1 cellular context compared by ENCODE assay signal in genomic region chr7:27745064-27745583, GRCh38.
TF ChIP-seq lines count a peak whose summit lies in the region.

No MANE protein-coding gene starts in this region.

TF ChIP-seq in K562, 482 proteins besides CTCF, POLR2A, EP300 and RAD21 (continued from another document):
- TF ChIP-seq PRDM10 (IDR thresholded peaks at IDR 0.05; ENCODE audit: partially characterized antibody) (peak; percentile 17), CC2D1A (IDR thresholded peaks at IDR 0.05) (0 out of 2 replicates have a peak, but pooled peaks have one; percentile 36), MAZ (CRISPR knock-in tag; conservative IDR thresholded peaks at IDR 0.05 in 1 of 2, IDR thresholded peaks at IDR 0.05 in 1 of 2) (peak in 1 of 2 experiments; percentile 37; a peak in 1 of 4 replicates), NFE2L1 (tag; IDR thresholded peaks at IDR 0.05; ENCODE audit: borderline replicate concordance, low read depth) (peak; percentile 71), MAFF (IDR thresholded peaks at IDR 0.05; ENCODE audit: low read length) (peak; percentile 84), BHLHE40 (IDR thresholded peaks at IDR 0.05; ENCODE audit: low read length) (peak; percentile 83), CBFA2T3 (IDR thresholded peaks at IDR 0.05) (0 out of 2 replicates have a peak, but pooled peaks have one; percentile 12), C11orf30 (IDR thresholded peaks at IDR 0.05; ENCODE audit: low read depth) (peak; percentile 86), ZNF316 (IDR thresholded peaks at IDR 0.05) (peak; percentile 89), FOXA3 (CRISPR knock-in tag; conservative IDR thresholded peaks at IDR 0.05 in 1 of 2, IDR thresholded peaks at IDR 0.05 in 1 of 2) (no peak), FIP1L1 (IDR thresholded peaks at IDR 0.05; ENCODE audit: low read depth, low read length, poor library complexity, severe bottlenecking) (no peak), NFE2 (IDR thresholded peaks at IDR 0.05; ENCODE audit: low read depth) (peak; percentile 94), MNT (conservative IDR thresholded peaks at IDR 0.05) (0 out of 4 replicates have a peak, but pooled peaks of 1 of the 2 experiments have one; percentile 27), L3MBTL2 (IDR thresholded peaks at IDR 0.05) (no peak), RCOR1 (IDR thresholded peaks at IDR 0.05; ENCODE audit: borderline replicate concordance in 1 of 2, low read depth in 2 of 2, low read length in 2 of 2) (peak in 1 of 2 experiments; percentile 57; a peak in 1 of 4 replicates), MAFK (IDR thresholded peaks at IDR 0.05; ENCODE audit: low read length) (peak; percentile 71), ZNF143 (CRISPR knock-in tag; IDR thresholded peaks at IDR 0.05) (no peak), CHD2 (IDR thresholded peaks at IDR 0.05; ENCODE audit: low read depth, low read length) (0 out of 2 replicates have a peak, but pooled peaks have one; percentile 11), SREBF1 (IDR thresholded peaks at IDR 0.05; ENCODE audit: borderline replicate concordance, low read depth, low read length) (no peak), MTA3 (IDR thresholded peaks at IDR 0.05; ENCODE audit: borderline replicate concordance) (no peak), ESRRA (IDR thresholded peaks at IDR 0.05; ENCODE audit: borderline replicate concordance, low read depth) (peak; percentile 87), SMARCA4 (IDR thresholded peaks at IDR 0.05) (peak; percentile 70), SMC3 (conservative IDR thresholded peaks at IDR 0.05; ENCODE audit: insufficient read depth, low read depth, low read length) (0 out of 2 replicates have a peak, but pooled peaks have one; percentile 38), EP400 (IDR thresholded peaks at IDR 0.05) (peak; percentile 24), DPF2 (IDR thresholded peaks at IDR 0.05) (peak; percentile 59; the same call in 1 of the 2 replicates), LCOR (CRISPR knock-in tag; IDR thresholded peaks at IDR 0.05) (0 out of 2 replicates have a peak, but pooled peaks have one; percentile 52), TEAD4 (IDR thresholded peaks at IDR 0.05; ENCODE audit: low read length) (peak; percentile 71), TEAD4 (CRISPR knock-in tag; IDR thresholded peaks at IDR 0.05; ENCODE audit: borderline replicate concordance) (no peak), POLR2H (tag; IDR thresholded peaks at IDR 0.05; ENCODE audit: low read depth) (no peak), ARID1B (IDR thresholded peaks at IDR 0.05) (peak; percentile 37), TEAD2 (tag; IDR thresholded peaks at IDR 0.05) (peak; percentile 28; the same call in 1 of the 2 replicates), SMARCB1 (IDR thresholded peaks at IDR 0.05; ENCODE audit: insufficient read length, low read depth) (peak; percentile 81), TAF9B (IDR thresholded peaks at IDR 0.05; ENCODE audit: partially characterized antibody) (peak; percentile 36), PCBP2 (IDR thresholded peaks at IDR 0.05; ENCODE audit: low read depth, low read length, poor library complexity, severe bottlenecking) (no peak), RB1 (IDR thresholded peaks at IDR 0.05; ENCODE audit: low read depth) (0 out of 2 replicates have a peak, but pooled peaks have one; percentile 19)
- TF ChIP-seq, protein P1, sequence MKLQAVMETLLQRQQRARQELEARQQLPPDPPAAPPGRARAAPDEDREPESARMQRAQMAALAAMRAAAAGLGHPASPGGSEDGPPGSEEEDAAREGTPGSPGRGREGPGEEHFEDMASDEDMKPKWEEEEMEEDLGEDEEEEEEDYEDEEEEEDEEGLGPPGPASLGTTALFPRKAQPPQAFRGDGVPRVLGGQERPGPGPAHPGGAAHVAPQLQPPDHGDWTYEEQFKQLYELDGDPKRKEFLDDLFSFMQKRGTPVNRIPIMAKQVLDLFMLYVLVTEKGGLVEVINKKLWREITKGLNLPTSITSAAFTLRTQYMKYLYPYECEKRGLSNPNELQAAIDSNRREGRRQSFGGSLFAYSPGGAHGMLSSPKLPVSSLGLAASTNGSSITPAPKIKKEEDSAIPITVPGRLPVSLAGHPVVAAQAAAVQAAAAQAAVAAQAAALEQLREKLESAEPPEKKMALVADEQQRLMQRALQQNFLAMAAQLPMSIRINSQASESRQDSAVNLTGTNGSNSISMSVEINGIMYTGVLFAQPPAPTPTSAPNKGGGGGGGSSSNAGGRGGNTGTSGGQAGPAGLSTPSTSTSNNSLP (IDR thresholded peaks at IDR 0.05; ENCODE audit: borderline replicate concordance, low read depth, low read length), result peak; percentile 78; the same call in 1 of the 2 replicates
- TF ChIP-seq, protein P2, sequence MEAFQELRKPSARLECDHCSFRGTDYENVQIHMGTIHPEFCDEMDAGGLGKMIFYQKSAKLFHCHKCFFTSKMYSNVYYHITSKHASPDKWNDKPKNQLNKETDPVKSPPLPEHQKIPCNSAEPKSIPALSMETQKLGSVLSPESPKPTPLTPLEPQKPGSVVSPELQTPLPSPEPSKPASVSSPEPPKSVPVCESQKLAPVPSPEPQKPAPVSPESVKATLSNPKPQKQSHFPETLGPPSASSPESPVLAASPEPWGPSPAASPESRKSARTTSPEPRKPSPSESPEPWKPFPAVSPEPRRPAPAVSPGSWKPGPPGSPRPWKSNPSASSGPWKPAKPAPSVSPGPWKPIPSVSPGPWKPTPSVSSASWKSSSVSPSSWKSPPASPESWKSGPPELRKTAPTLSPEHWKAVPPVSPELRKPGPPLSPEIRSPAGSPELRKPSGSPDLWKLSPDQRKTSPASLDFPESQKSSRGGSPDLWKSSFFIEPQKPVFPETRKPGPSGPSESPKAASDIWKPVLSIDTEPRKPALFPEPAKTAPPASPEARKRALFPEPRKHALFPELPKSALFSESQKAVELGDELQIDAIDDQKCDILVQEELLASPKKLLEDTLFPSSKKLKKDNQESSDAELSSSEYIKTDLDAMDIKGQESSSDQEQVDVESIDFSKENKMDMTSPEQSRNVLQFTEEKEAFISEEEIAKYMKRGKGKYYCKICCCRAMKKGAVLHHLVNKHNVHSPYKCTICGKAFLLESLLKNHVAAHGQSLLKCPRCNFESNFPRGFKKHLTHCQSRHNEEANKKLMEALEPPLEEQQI (IDR thresholded peaks at IDR 0.05), result 0 out of 2 replicates have a peak, but pooled peaks have one; percentile 63
- TF ChIP-seq, protein P3, sequence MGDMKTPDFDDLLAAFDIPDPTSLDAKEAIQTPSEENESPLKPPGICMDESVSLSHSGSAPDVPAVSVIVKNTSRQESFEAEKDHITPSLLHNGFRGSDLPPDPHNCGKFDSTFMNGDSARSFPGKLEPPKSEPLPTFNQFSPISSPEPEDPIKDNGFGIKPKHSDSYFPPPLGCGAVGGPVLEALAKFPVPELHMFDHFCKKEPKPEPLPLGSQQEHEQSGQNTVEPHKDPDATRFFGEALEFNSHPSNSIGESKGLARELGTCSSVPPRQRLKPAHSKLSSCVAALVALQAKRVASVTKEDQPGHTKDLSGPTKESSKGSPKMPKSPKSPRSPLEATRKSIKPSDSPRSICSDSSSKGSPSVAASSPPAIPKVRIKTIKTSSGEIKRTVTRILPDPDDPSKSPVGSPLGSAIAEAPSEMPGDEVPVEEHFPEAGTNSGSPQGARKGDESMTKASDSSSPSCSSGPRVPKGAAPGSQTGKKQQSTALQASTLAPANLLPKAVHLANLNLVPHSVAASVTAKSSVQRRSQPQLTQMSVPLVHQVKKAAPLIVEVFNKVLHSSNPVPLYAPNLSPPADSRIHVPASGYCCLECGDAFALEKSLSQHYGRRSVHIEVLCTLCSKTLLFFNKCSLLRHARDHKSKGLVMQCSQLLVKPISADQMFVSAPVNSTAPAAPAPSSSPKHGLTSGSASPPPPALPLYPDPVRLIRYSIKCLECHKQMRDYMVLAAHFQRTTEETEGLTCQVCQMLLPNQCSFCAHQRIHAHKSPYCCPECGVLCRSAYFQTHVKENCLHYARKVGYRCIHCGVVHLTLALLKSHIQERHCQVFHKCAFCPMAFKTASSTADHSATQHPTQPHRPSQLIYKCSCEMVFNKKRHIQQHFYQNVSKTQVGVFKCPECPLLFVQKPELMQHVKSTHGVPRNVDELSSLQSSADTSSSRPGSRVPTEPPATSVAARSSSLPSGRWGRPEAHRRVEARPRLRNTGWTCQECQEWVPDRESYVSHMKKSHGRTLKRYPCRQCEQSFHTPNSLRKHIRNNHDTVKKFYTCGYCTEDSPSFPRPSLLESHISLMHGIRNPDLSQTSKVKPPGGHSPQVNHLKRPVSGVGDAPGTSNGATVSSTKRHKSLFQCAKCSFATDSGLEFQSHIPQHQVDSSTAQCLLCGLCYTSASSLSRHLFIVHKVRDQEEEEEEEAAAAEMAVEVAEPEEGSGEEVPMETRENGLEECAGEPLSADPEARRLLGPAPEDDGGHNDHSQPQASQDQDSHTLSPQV (IDR thresholded peaks at IDR 0.05), result 0 out of 2 replicates have a peak, but pooled peaks have one; percentile 13
- TF ChIP-seq, protein P4, sequence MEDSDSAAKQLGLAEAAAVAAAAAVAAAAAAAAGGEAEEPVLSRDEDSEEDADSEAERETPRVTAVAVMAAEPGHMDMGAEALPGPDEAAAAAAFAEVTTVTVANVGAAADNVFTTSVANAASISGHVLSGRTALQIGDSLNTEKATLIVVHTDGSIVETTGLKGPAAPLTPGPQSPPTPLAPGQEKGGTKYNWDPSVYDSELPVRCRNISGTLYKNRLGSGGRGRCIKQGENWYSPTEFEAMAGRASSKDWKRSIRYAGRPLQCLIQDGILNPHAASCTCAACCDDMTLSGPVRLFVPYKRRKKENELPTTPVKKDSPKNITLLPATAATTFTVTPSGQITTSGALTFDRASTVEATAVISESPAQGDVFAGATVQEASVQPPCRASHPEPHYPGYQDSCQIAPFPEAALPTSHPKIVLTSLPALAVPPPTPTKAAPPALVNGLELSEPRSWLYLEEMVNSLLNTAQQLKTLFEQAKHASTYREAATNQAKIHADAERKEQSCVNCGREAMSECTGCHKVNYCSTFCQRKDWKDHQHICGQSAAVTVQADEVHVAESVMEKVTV (CRISPR knock-in tag; IDR thresholded peaks at IDR 0.05), result 0 out of 2 replicates have a peak, but pooled peaks have one; percentile 35
